8 cellular contexts compared by ENCODE assay signal in the genomic region with DNA sequence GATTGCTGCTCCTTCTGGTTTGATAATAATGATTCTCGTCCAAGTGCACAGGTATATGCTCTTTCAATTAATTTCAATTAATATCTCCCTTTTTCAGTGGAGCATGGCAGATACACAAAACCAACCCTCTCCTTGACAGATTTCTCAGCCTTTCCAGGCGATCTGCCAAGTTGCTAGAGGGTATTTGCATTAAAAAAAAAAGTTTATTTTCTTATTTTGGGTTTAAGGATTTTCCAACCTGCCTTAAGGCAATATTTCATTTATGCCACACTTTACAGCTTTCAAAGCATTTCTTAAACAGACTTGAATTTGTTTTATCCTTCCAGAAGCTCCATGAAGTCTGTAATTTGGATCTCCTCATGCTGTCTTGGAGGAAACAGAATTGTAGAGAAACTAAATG. TPM values are rescaled to one million over a fixed set of nuclear protein-coding genes. Genes with fewer than 3 reads are reported as not detected.
A peak's percentile ranks its signal among the peaks of the same experiment; 100 is the strongest.
DNase-seq lines count a peak whose midpoint lies in the region; ATAC-seq and TF ChIP-seq lines count a peak whose summit lies in the region.

No MANE protein-coding gene starts in this region.

- no peaks in the 10 kb centered on the region for H3K9me3 Mint-ChIP-seq in CD8-positive, alpha-beta memory T cell
- H3K9me3 Mint-ChIP-seq in naive thymus-derived CD8-positive, alpha-beta T cell, result peaks cover 0 to 4% (median 0%) of the 10 kb centered on the region in 9 donors

- peaks cover 64 to 83% (median 80%) of the 10 kb centered on the region in 3 donors for H3K4me1 Mint-ChIP-seq in CD8-positive, alpha-beta memory T cell
- peaks cover 31 to 83% (median 78%) of the 10 kb centered on the region in 4 donors for H3K4me1 Mint-ChIP-seq in naive thymus-derived CD8-positive, alpha-beta T cell

- H3K27me3 Mint-ChIP-seq in CD8-positive, alpha-beta memory T cell, result peaks cover 0 to 2% of the 10 kb centered on the region in 2 donors
- H3K27me3 Mint-ChIP-seq in naive thymus-derived CD8-positive, alpha-beta T cell, result no peaks in the 10 kb centered on the region

- peak overlapping the region; percentile 93 to 99 for H3K9ac ChIP-seq in colonic mucosa (ENCODE audit: low read depth in 2 of 2, low read length in 2 of 2)

- H3K9me3 ChIP-seq in CD8-positive, alpha-beta memory T cell (ENCODE audit: low read length), result no peaks in the 10 kb centered on the region
- H3K9me3 ChIP-seq in colonic mucosa, result no peaks in the 10 kb centered on the region

- no peaks in the 10 kb centered on the region for H3K27me3 ChIP-seq in CD8-positive, alpha-beta memory T cell (ENCODE audit: insufficient read depth, low read length, poor library complexity, severe bottlenecking)
- no peaks in the 10 kb centered on the region for H3K27me3 ChIP-seq in colonic mucosa

- H3K4me1 ChIP-seq in CD8-positive, alpha-beta memory T cell (ENCODE audit: insufficient read depth, low read length), result peaks cover 57% of the 10 kb centered on the region
- peaks cover 26% of the 10 kb centered on the region for H3K4me1 ChIP-seq in colonic mucosa

- intact Hi-C loops in colonic mucosa (cut with DNase I), result no loop called here

- H3K27ac ChIP-seq in CD8-positive, alpha-beta memory T cell (ENCODE audit: low read depth, low read length), result peak overlapping the region; percentile 88
- H3K27ac ChIP-seq in colonic mucosa, result peak overlapping the region; percentile 97

- TF ChIP-seq POLR2A in NB4 (IDR thresholded peaks at IDR 0.05; ENCODE audit: extremely low read depth, insufficient read length), result no peak

- H3K36me3 ChIP-seq in CD8-positive, alpha-beta memory T cell (ENCODE audit: insufficient read depth, low read length), result no peaks in the 10 kb centered on the region
- no peaks in the 10 kb centered on the region for H3K36me3 ChIP-seq in colonic mucosa

- peaks cover 14 to 44% (median 19%) of the 10 kb centered on the region in 3 donors for H3K36me3 Mint-ChIP-seq in CD8-positive, alpha-beta memory T cell
- H3K36me3 Mint-ChIP-seq in naive thymus-derived CD8-positive, alpha-beta T cell, result peaks cover 0 to 30% (median 25%) of the 10 kb centered on the region in 3 donors

- TF ChIP-seq CTCF in NB4 (IDR thresholded peaks at IDR 0.05; ENCODE audit: low read depth, low read length), result no peak
- TF ChIP-seq CTCF in colonic mucosa (IDR thresholded peaks at IDR 0.05), result no peak

- POLR2A ChIA-PET in CD8-positive, alpha-beta memory T cell (lab: Charles Lee), result interaction anchor here (0.6 kb wide), 1 partner anchor 17 kb away, joined by 3 read pairs; no protein-coding TSS in a partner anchor
- POLR2A ChIA-PET in naive thymus-derived CD8-positive, alpha-beta T cell (lab: Charles Lee), result interaction anchor here (0.7 to 1.7 kb wide), 2 partner anchors 18 to 394 kb away, joined by 3 to 5 read pairs; a partner anchor contains a TSS

- peak overlapping the region; percentile 78 for H3K4me3 ChIP-seq in CD8-positive, alpha-beta memory T cell (ENCODE audit: low read length)
- peak overlapping the region; percentile 87 for H3K4me3 ChIP-seq in NB4 (ENCODE audit: low read depth, low read length)
- H3K4me3 ChIP-seq in colonic mucosa, result peak overlapping the region; percentile 47

- no peak for ATAC-seq in naive thymus-derived CD8-positive, alpha-beta T cell
- no peak for ATAC-seq in HG03108 (IDR thresholded peaks at IDR 0.05; ENCODE audit: unreplicated experiment)
- no peak for ATAC-seq in GM19351 (IDR thresholded peaks at IDR 0.05; ENCODE audit: unreplicated experiment)
- no peak for ATAC-seq in GM21786 (IDR thresholded peaks at IDR 0.05; ENCODE audit: unreplicated experiment)

- H3K27ac Mint-ChIP-seq in CD8-positive, alpha-beta memory T cell, result peak overlapping the region; percentile 90 to 99 (median 97)
- peak overlapping the region; percentile 91 to 99 (median 98) for H3K27ac Mint-ChIP-seq in naive thymus-derived CD8-positive, alpha-beta T cell

- peak overlapping the region; percentile 90 to 98 (median 96) for H3K4me3 Mint-ChIP-seq in CD8-positive, alpha-beta memory T cell
- peak overlapping the region; percentile 86 to 99 (median 94) for H3K4me3 Mint-ChIP-seq in naive thymus-derived CD8-positive, alpha-beta T cell

- DNase-seq in CD8-positive, alpha-beta memory T cell, result no peak
- DNase-seq in NB4 (ENCODE audit: low read depth) (no peak), colonic mucosa (no peak), SKM-1 (lab: John Stamatoyannopoulos, UW; ENCODE audit: unreplicated experiment) (no peak)
- no peak for DNase-seq in naive thymus-derived CD8-positive, alpha-beta T cell

- CTCF ChIA-PET in CD8-positive, alpha-beta memory T cell (lab: Charles Lee), result interaction anchor here (0.8 to 3.4 kb wide), 5 partner anchors 18 to 213 kb away, joined by 3 to 14 read pairs (median 3); no protein-coding TSS in a partner anchor

RNA-seq across cellular contexts. Expression of a gene that starts 2.1 kb away (rescaled TPM):
- total RNA-seq in CD8-positive, alpha-beta memory T cell, result 10 to 100 TPM; 45.3 to 48.7 TPM
- 55.5 TPM for polyA plus RNA-seq in CD8-positive, alpha-beta memory T cell
- total RNA-seq in colonic mucosa, result 100 to 1,000 TPM in 1 of 2 donors, 10 to 100 TPM in 1; 67.3 to 105 TPM
- total RNA-seq in naive thymus-derived CD8-positive, alpha-beta T cell, result 10 to 100 TPM; 83.5 to 83.9 TPM
- polyA plus RNA-seq in naive thymus-derived CD8-positive, alpha-beta T cell, result 10 to 100 TPM; 24.9 to 38.5 (median 28.5) TPM

RNA-seq across cellular contexts. Expression of a gene that starts 55.5 kb away (rescaled TPM):
- total RNA-seq in CD8-positive, alpha-beta memory T cell, result 10 to 100 TPM; 17.7 to 19.9 TPM
- polyA plus RNA-seq in CD8-positive, alpha-beta memory T cell, result 21.3 TPM
- total RNA-seq in colonic mucosa, result 10 to 100 TPM; 15.2 to 19.2 TPM
- total RNA-seq in naive thymus-derived CD8-positive, alpha-beta T cell, result 10 to 100 TPM; 18.4 to 23.2 TPM
- polyA plus RNA-seq in naive thymus-derived CD8-positive, alpha-beta T cell, result 10 to 100 TPM; 12.3 to 14.5 (median 14.3) TPM
